22 cellular contexts compared by ENCODE assay signal in the genomic region with DNA sequence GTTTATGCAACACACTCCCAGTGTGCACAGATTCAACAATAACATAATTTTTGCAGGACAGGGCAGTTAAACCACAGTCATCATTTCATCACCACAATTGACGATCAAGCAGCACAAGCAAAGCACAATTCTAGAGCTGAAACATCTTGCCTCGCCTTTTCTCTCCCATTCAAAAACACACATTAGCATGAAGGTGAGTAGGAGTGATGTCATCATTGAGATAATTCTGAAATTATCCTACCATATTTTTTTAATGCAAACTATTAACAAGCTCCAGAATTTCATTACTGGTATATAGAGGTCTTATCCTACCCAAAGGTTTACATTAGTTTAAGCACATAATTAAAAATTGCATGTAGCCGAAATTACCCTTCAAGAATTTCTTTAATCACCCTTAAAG. TPM values are rescaled to one million over a fixed set of nuclear protein-coding genes. Genes with fewer than 3 reads are reported as not detected.
"Had no signal": no experiment of that assay in that cellular context is flagged by ENCODE, and none has a peak within 500 bp of the region (broad histone marks: within the 10 kb centered on the region; RNA-seq: fewer than 3 reads in every experiment).

No MANE protein-coding gene starts in this region.

- H3K27me3 ChIP-seq: uterus had no signal

- H3K4me3 ChIP-seq: colonic mucosa, heart right ventricle, sigmoid colon, skin epidermis, stomach, thoracic aorta, transverse colon, uterus had no signal

- H3K27ac Mint-ChIP-seq: mesothelial cell of epicardium, natural killer cell had no signal

- H3K9me3 Mint-ChIP-seq: mesothelial cell of epicardium, natural killer cell had no signal

- H3K36me3 ChIP-seq: colonic mucosa, heart right ventricle, neutrophil, sigmoid colon, stomach, thoracic aorta, transverse colon, uterus had no signal

- DNase-seq: colonic mucosa; dermis blood vessel endothelial cell; foreskin melanocyte; heart right ventricle; hypothalamus; mammary epithelial cell; natural killer cell; sigmoid colon; stimulated activated CD4-positive, alpha-beta T cell treated with anti-CD3 and anti-CD28 coated beads, Interleukin-2, amount 100 ng/mL, for 24 hours; stimulated activated naive CD4-positive, alpha-beta T cell; stomach; substantia nigra; transverse colon; uterus had no signal

- H3K27ac ChIP-seq: colonic mucosa, heart right ventricle, neutrophil, sigmoid colon, skin epidermis, stomach, thoracic aorta, transverse colon, uterus had no signal

- ATAC-seq: heart right ventricle, natural killer cell had no signal

- H3K4me3 Mint-ChIP-seq: mesothelial cell of epicardium, natural killer cell had no signal

- H3K9me3 ChIP-seq: colonic mucosa, heart right ventricle, neutrophil, sigmoid colon, stomach, thoracic aorta, transverse colon, uterus had no signal

RNA-seq across cellular contexts. Expression of a gene that starts 3.5 kb away (rescaled TPM):
- total RNA-seq: dermis blood vessel endothelial cell, endothelial cell of umbilical vein, mammary epithelial cell, natural killer cell, osteoblast, pulmonary artery endothelial cell, thoracic aorta, transverse colon had no signal
- polyA plus RNA-seq: liver, mammary epithelial cell had no signal

RNA-seq across cellular contexts. Expression of a gene that starts 48.4 kb away (rescaled TPM):
- polyA plus RNA-seq: liver had no signal
